In genomic region chr10:78450239-78450638, GRCh38 we compare ENCODE assay signal across 17 cellular contexts.
"Had no signal": no experiment of that assay in that cellular context is flagged by ENCODE, and none has a peak within 500 bp of the region (broad histone marks: within the 10 kb centered on the region; RNA-seq: fewer than 3 reads in every experiment).

No MANE protein-coding gene starts in this region.

- H3K27ac Mint-ChIP-seq: nephron progenitor cell; stimulated activated memory B cell treated with anti-CD40 and anti-IgM and Interleukin-4, amounts not matched to agents 10 μg/mL and 1 μg/mL and 100 μg/mL, for 72 hours; stimulated activated naive CD8-positive, alpha-beta T cell treated with anti-CD3 and anti-CD28 coated beads, Interleukin-15, Interleukin-2, amounts not matched to agents 100 ng/mL and 50 ng/mL, for 24 hours had no signal

- H3K4me2 ChIP-seq: hepatocyte, smooth muscle cell had no signal

- H3K4me3 Mint-ChIP-seq: mesothelial cell of epicardium; nephron progenitor cell; stimulated activated memory B cell treated with anti-CD40 and anti-IgM and Interleukin-4, amounts not matched to agents 10 μg/mL and 1 μg/mL and 100 μg/mL, for 72 hours; stimulated activated naive CD8-positive, alpha-beta T cell treated with anti-CD3 and anti-CD28 coated beads, Interleukin-15, Interleukin-2, amounts not matched to agents 100 ng/mL and 50 ng/mL, for 24 hours had no signal

- H3K27ac ChIP-seq: foreskin keratinocyte, hepatocyte, parathyroid adenoma, tibial artery, upper lobe of right lung, vagina had no signal

- H3K79me2 ChIP-seq: hepatocyte, parathyroid adenoma had no signal

- H3K9me3 ChIP-seq: tibial artery, upper lobe of right lung, vagina had no signal

- H3K4me1 Mint-ChIP-seq: stimulated activated memory B cell treated with anti-CD40 and anti-IgM and Interleukin-4, amounts not matched to agents 10 μg/mL and 1 μg/mL and 100 μg/mL, for 72 hours had no signal

- ATAC-seq: foreskin keratinocyte; left colon; right cardiac atrium; stimulated activated memory B cell treated with anti-CD40 and anti-IgM and Interleukin-4, amounts not matched to agents 10 μg/mL and 1 μg/mL and 100 μg/mL, for 72 hours; upper lobe of right lung had no signal

- H3K36me3 ChIP-seq: tibial artery, upper lobe of right lung, vagina had no signal

- DNase-seq: cerebellar nuclear complex; dermis blood vessel endothelial cell; erythroblast; foreskin keratinocyte; left colon; nephron progenitor cell; right cardiac atrium; stimulated activated CD4-positive, alpha-beta T cell treated with anti-CD3 and anti-CD28 coated beads, Interleukin-4, amount 100 ng/mL, for 24 hours; upper lobe of right lung had no signal

- H3K27me3 Mint-ChIP-seq: stimulated activated naive CD8-positive, alpha-beta T cell treated with anti-CD3 and anti-CD28 coated beads, Interleukin-15, Interleukin-2, amounts not matched to agents 100 ng/mL and 50 ng/mL, for 24 hours had no signal

- H2AFZ ChIP-seq: hepatocyte, parathyroid adenoma had no signal

- H3K9me3 Mint-ChIP-seq: mesothelial cell of epicardium; nephron progenitor cell; stimulated activated memory B cell treated with anti-CD40 and anti-IgM and Interleukin-4, amounts not matched to agents 10 μg/mL and 1 μg/mL and 100 μg/mL, for 72 hours; stimulated activated naive CD8-positive, alpha-beta T cell treated with anti-CD3 and anti-CD28 coated beads, Interleukin-15, Interleukin-2, amounts not matched to agents 100 ng/mL and 50 ng/mL, for 24 hours had no signal

- H3K36me3 Mint-ChIP-seq: mesothelial cell of epicardium; stimulated activated memory B cell treated with anti-CD40 and anti-IgM and Interleukin-4, amounts not matched to agents 10 μg/mL and 1 μg/mL and 100 μg/mL, for 72 hours had no signal

- H3K9ac ChIP-seq: parathyroid adenoma had no signal

- H3K27me3 ChIP-seq: foreskin keratinocyte, hepatocyte, tibial artery, upper lobe of right lung, vagina had no signal

- H3K4me1 ChIP-seq: foreskin keratinocyte, upper lobe of right lung, vagina had no signal

- H3K4me3 ChIP-seq: hepatocyte, smooth muscle cell, tibial artery, upper lobe of right lung, vagina had no signal
